25 cellular contexts compared by ENCODE assay signal in the genomic region with DNA sequence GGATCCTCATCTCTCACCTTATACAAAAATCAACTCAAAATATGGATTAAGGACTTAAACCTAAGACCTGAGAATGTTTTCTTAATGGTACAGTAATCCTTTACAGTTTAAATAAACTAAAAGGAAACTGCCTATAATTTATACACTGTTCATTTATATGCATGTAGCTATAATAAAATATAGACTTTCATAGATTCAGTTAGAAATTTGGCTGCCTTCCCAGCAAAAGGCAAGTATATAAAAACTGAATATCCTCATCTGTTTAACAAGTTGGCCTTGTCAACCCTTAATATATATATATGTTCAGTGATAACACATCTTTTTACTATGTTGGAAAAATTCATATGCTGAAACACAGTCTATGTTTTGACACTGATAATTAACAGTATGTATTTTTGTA.
"Had no signal": no experiment of that assay in that cellular context is flagged by ENCODE, and none has a peak within 500 bp of the region (broad histone marks: within the 10 kb centered on the region; RNA-seq: fewer than 3 reads in every experiment).

No MANE protein-coding gene starts in this region.

- H3K9me3 Mint-ChIP-seq: dendritic cell treated with granulocyte-macrophage colony-stimulating factor and Interleukin-4, amounts not matched to agents 40 ng/mL and 50 ng/mL, for 4 days; neural progenitor cell had no signal

- H3K4me3 Mint-ChIP-seq: dendritic cell treated with granulocyte-macrophage colony-stimulating factor and Interleukin-4, amounts not matched to agents 40 ng/mL and 50 ng/mL, for 4 days; effector memory CD8-positive, alpha-beta T cell; immature natural killer cell; natural killer cell; neural progenitor cell; stimulated activated naive B cell treated with anti-CD40 and anti-IgM and Interleukin-4, amounts not matched to agents 10 μg/mL and 1 μg/mL and 100 μg/mL, for 72 hours; stimulated activated naive CD8-positive, alpha-beta T cell treated with anti-CD3 and anti-CD28 coated beads, Interleukin-15, amount 100 ng/mL, for 72 hours had no signal

- H3K27me3 ChIP-seq: esophagus muscularis mucosa, gastroesophageal sphincter, neural progenitor cell, ovary, right atrium auricular region, sigmoid colon, testis, tibial nerve, upper lobe of right lung, vagina had no signal

- H3K36me3 ChIP-seq: esophagus muscularis mucosa, gastroesophageal sphincter, neural progenitor cell, ovary, right atrium auricular region, sigmoid colon, tibial nerve, upper lobe of right lung, vagina had no signal

- H3K36me3 Mint-ChIP-seq: immature natural killer cell; natural killer cell; neural progenitor cell; stimulated activated naive B cell treated with anti-CD40 and anti-IgM and Interleukin-4, amounts not matched to agents 10 μg/mL and 1 μg/mL and 100 μg/mL, for 72 hours had no signal

- H3K4me1 ChIP-seq: esophagus muscularis mucosa, gastroesophageal sphincter, neural progenitor cell, right atrium auricular region, sigmoid colon, testis, tibial nerve, upper lobe of right lung, vagina had no signal

- H3K4me3 ChIP-seq: esophagus muscularis mucosa, gastroesophageal sphincter, neural progenitor cell, ovary, right atrium auricular region, sigmoid colon, skin epidermis, testis, tibial nerve, upper lobe of right lung, vagina had no signal

- H3K9ac ChIP-seq: neural progenitor cell had no signal

- H3K27ac Mint-ChIP-seq: dendritic cell treated with granulocyte-macrophage colony-stimulating factor and Interleukin-4, amounts not matched to agents 40 ng/mL and 50 ng/mL, for 4 days; effector memory CD8-positive, alpha-beta T cell; immature natural killer cell; natural killer cell; neural progenitor cell; stimulated activated naive B cell treated with anti-CD40 and anti-IgM and Interleukin-4, amounts not matched to agents 10 μg/mL and 1 μg/mL and 100 μg/mL, for 72 hours; stimulated activated naive CD8-positive, alpha-beta T cell treated with anti-CD3 and anti-CD28 coated beads, Interleukin-15, amount 100 ng/mL, for 72 hours had no signal

- DNase-seq: effector memory CD8-positive, alpha-beta T cell; foreskin fibroblast; immature natural killer cell; kidney; left cardiac atrium; mammary epithelial cell; natural killer cell; nucleus accumbens; ovary; sigmoid colon; stimulated activated CD4-positive, alpha-beta T cell treated with anti-CD3 and anti-CD28 coated beads, Interleukin-2, amount 100 ng/mL, for 24 hours; stimulated activated CD4-positive, alpha-beta T cell treated with anti-CD3 and anti-CD28 coated beads, Interleukin-4, amount 100 ng/mL, for 4 hours; stimulated activated naive B cell treated with anti-CD40 and anti-IgM and Interleukin-4, amounts not matched to agents 10 μg/mL and 1 μg/mL and 100 μg/mL, for 72 hours; stimulated activated naive CD8-positive, alpha-beta T cell treated with anti-CD3 and anti-CD28 coated beads, Interleukin-15, amount 100 ng/mL, for 72 hours; testis; upper lobe of right lung had no signal

- H3K4me1 Mint-ChIP-seq: immature natural killer cell; natural killer cell; neural progenitor cell; stimulated activated naive B cell treated with anti-CD40 and anti-IgM and Interleukin-4, amounts not matched to agents 10 μg/mL and 1 μg/mL and 100 μg/mL, for 72 hours; stimulated activated naive CD8-positive, alpha-beta T cell treated with anti-CD3 and anti-CD28 coated beads, Interleukin-15, amount 100 ng/mL, for 72 hours had no signal

- H3K27ac ChIP-seq: epithelial cell of prostate, esophagus muscularis mucosa, gastroesophageal sphincter, neural progenitor cell, ovary, right atrium auricular region, sigmoid colon, skin epidermis, testis, tibial nerve, upper lobe of right lung, vagina had no signal

- H3K27me3 Mint-ChIP-seq: dendritic cell treated with granulocyte-macrophage colony-stimulating factor and Interleukin-4, amounts not matched to agents 40 ng/mL and 50 ng/mL, for 4 days; effector memory CD8-positive, alpha-beta T cell; stimulated activated naive B cell treated with anti-CD40 and anti-IgM and Interleukin-4, amounts not matched to agents 10 μg/mL and 1 μg/mL and 100 μg/mL, for 72 hours; stimulated activated naive CD8-positive, alpha-beta T cell treated with anti-CD3 and anti-CD28 coated beads, Interleukin-15, amount 100 ng/mL, for 72 hours had no signal

- H3K9me3 ChIP-seq: esophagus muscularis mucosa, gastroesophageal sphincter, ovary, right atrium auricular region, sigmoid colon, testis, tibial nerve, upper lobe of right lung, vagina had no signal

- ATAC-seq: effector memory CD8-positive, alpha-beta T cell; gastroesophageal sphincter; left cardiac atrium; natural killer cell; stimulated activated naive B cell treated with anti-CD40 and anti-IgM and Interleukin-4, amounts not matched to agents 10 μg/mL and 1 μg/mL and 100 μg/mL, for 72 hours; stimulated activated naive CD8-positive, alpha-beta T cell treated with anti-CD3 and anti-CD28 coated beads, Interleukin-15, amount 100 ng/mL, for 72 hours; upper lobe of right lung had no signal
